ENCODE assay signal across 8 cellular contexts in genomic region chr7:94436018-94436604, GRCh38. TPM values are rescaled to one million over a fixed set of nuclear protein-coding genes. Genes with fewer than 3 reads are reported as not detected.
DNase-seq lines count a peak whose midpoint lies in the region; ATAC-seq and TF ChIP-seq lines count a peak whose summit lies in the region.

No MANE protein-coding gene starts in this region.

- no peak for TF ChIP-seq POLR2A in ovary (IDR thresholded peaks at IDR 0.05)

- no peak for TF ChIP-seq EP300 in ovary (IDR thresholded peaks at IDR 0.05)

- H3K36me3 Mint-ChIP-seq in activated T-cell treated with anti-CD3 and anti-CD28 coated beads, Interleukin-2, amount 50 U/mL, for 72 hours (ENCODE audit: insufficient read depth in 2 of 2): no peaks in the 10 kb centered on the region

- peaks cover 4% of the 10 kb centered on the region; the same call in 1 of the 2 replicates for H3K9me2 ChIP-seq in PC-9 (ENCODE audit: insufficient read depth)

- no peaks in the 10 kb centered on the region for H3K9me3 ChIP-seq in DND-41 (ENCODE audit: insufficient read depth, low read length, severe bottlenecking)
- no peaks in the 10 kb centered on the region for H3K9me3 ChIP-seq in PC-9 (ENCODE audit: insufficient read depth, low read depth)
- H3K9me3 ChIP-seq in ovary: no peaks in the 10 kb centered on the region

- no peaks in the 10 kb centered on the region for H3F3A ChIP-seq in PC-9 (ENCODE audit: insufficient read depth, low read depth)

- H3K27me3 ChIP-seq in DND-41 (ENCODE audit: insufficient read depth, low read length, poor library complexity): peaks cover 12% of the 10 kb centered on the region
- H3K27me3 ChIP-seq in PC-9 (ENCODE audit: insufficient read depth, low read depth): no peaks in the 10 kb centered on the region
- peaks cover 19% of the 10 kb centered on the region for H3K27me3 ChIP-seq in foreskin keratinocyte
- no peaks in the 10 kb centered on the region for H3K27me3 ChIP-seq in ovary

- no peak overlapping the region for H3K27ac Mint-ChIP-seq in activated T-cell treated with anti-CD3 and anti-CD28 coated beads, Interleukin-2, amount 50 U/mL, for 72 hours

- peaks cover 35% of the 10 kb centered on the region for H3K27me3 Mint-ChIP-seq in activated T-cell treated with anti-CD3 and anti-CD28 coated beads, Interleukin-2, amount 50 U/mL, for 72 hours (ENCODE audit: low read depth)

- no peaks in the 10 kb centered on the region for H3K9me3 Mint-ChIP-seq in activated T-cell treated with anti-CD3 and anti-CD28 coated beads, Interleukin-2, amount 50 U/mL, for 72 hours

- TF ChIP-seq CTCF in DND-41 (IDR thresholded peaks at IDR 0.05; ENCODE audit: borderline replicate concordance, extremely low read depth, low read length, poor library complexity, severe bottlenecking): peak; percentile 79
- TF ChIP-seq CTCF in PC-9 (conservative IDR thresholded peaks at IDR 0.05): peak; percentile 88
- peak; percentile 77 for TF ChIP-seq CTCF in foreskin keratinocyte (conservative IDR thresholded peaks at IDR 0.05)
- peak; percentile 72 to 79 (median 75) for TF ChIP-seq CTCF in ovary (IDR thresholded peaks at IDR 0.05)

- H4K20me1 ChIP-seq in DND-41 (ENCODE audit: insufficient read depth, low read length) (no peaks in the 10 kb centered on the region), PC-9 (ENCODE audit: insufficient read depth) (no peaks in the 10 kb centered on the region)

- CTCF ChIA-PET in PC-9 (lab: Charles Lee): interaction anchor here (0.6 to 1.9 kb wide), 4 partner anchors 135 to 1258 kb away, joined by 3 to 10 read pairs (median 3); no protein-coding TSS in a partner anchor

- H3K4me3 Mint-ChIP-seq in activated T-cell treated with anti-CD3 and anti-CD28 coated beads, Interleukin-2, amount 50 U/mL, for 72 hours: no peak overlapping the region

- H3K36me3 ChIP-seq in DND-41 (ENCODE audit: insufficient read depth, low read length) (no peaks in the 10 kb centered on the region), PC-9 (ENCODE audit: low read depth) (no peaks in the 10 kb centered on the region), ovary (no peaks in the 10 kb centered on the region)

- DNase-seq in DND-41: peak; percentile 51
- peak; percentile 42 for DNase-seq in HPDE6-E6E7 (ENCODE audit: extremely low spot score)
- peak; percentile 37 to 48 for DNase-seq in PC-9
- peak; percentile 44 to 60 for DNase-seq in activated T-cell treated with anti-CD3 and anti-CD28 coated beads, Interleukin-2, amount 50 U/mL, for 72 hours
- peak; percentile 13 to 47 for DNase-seq in foreskin keratinocyte
- DNase-seq in ovary: peak; percentile 52 to 84 (median 67)

- 16 to 19% (median 18%) methylated on average over 6 of the region's 6 CpGs for WGBS in ovary, 3 donors

- H3K4me3 ChIP-seq in DND-41 (ENCODE audit: low read depth in 1 of 2, low read length in 2 of 2) (no peak overlapping the region), PC-9 (no peak overlapping the region), ovary (no peak overlapping the region)

- no peaks in the 10 kb centered on the region for H3K79me2 ChIP-seq in DND-41 (ENCODE audit: insufficient read depth, low read length)
- H3K79me2 ChIP-seq in PC-9 (ENCODE audit: low read depth): no peaks in the 10 kb centered on the region

- intact Hi-C loops in PC-9 (cut with micrococcal nuclease; ENCODE audit: unreplicated experiment) (loop anchor here (1.0 to 10.0 kb wide), 4 partner anchors 147 to 1189 kb away; no protein-coding TSS in a partner anchor), ovary (cut with DNase I) (loop anchor here in 3 of 4 donors (5.0 to 10.0 kb wide), 3 partner anchors 141 to 151 kb away; no protein-coding TSS in a partner anchor)

- BruUV-seq in PC-9 (replicated peaks; lab: Mats Ljungman, UMichigan): no TSS peak

- H3K9ac ChIP-seq in DND-41 (ENCODE audit: low read depth, low read length): no peak overlapping the region

- no peaks in the 10 kb centered on the region for H3K4me1 Mint-ChIP-seq in activated T-cell treated with anti-CD3 and anti-CD28 coated beads, Interleukin-2, amount 50 U/mL, for 72 hours (ENCODE audit: low read depth)

- POLR2A ChIA-PET in PC-9 (lab: Charles Lee; ENCODE audit: unreplicated experiment): no interaction called here

- ATAC-seq in DND-41 (ENCODE audit: insufficient read depth, low read depth) (peak; percentile 84), GM21390 (IDR thresholded peaks at IDR 0.05; ENCODE audit: unreplicated experiment) (peak; percentile 98), foreskin keratinocyte (peak; percentile 89), GM21825 (IDR thresholded peaks at IDR 0.05; ENCODE audit: unreplicated experiment) (no peak)
- ATAC-seq in activated T-cell treated with anti-CD3 and anti-CD28 coated beads, Interleukin-2, amount 50 U/mL, for 72 hours (replicated peaks in 1 of 2): peak; percentile 60 to 64

- H3K4me1 ChIP-seq in DND-41 (ENCODE audit: insufficient read depth, low read length): no peaks in the 10 kb centered on the region
- H3K4me1 ChIP-seq in PC-9 (replicated peaks; ENCODE audit: insufficient read depth): no peaks in the 10 kb centered on the region
- H3K4me1 ChIP-seq in foreskin keratinocyte: no peaks in the 10 kb centered on the region
- peaks cover 1% of the 10 kb centered on the region for H3K4me1 ChIP-seq in ovary (ENCODE audit: insufficient read depth)

- H3K27ac ChIP-seq in DND-41 (ENCODE audit: low read length) (no peak overlapping the region), PC-9 (no peak overlapping the region), foreskin keratinocyte (no peak overlapping the region), ovary (no peak overlapping the region)

- no peak overlapping the region for H3K4me2 ChIP-seq in DND-41 (ENCODE audit: insufficient read depth, low read length)
- H3K4me2 ChIP-seq in PC-9: peak overlapping the region; percentile 41; the same call in 1 of the 2 replicates

- no peak overlapping the region for H2AFZ ChIP-seq in DND-41 (ENCODE audit: low read depth, low read length)
- H2AFZ ChIP-seq in PC-9: peak overlapping the region; percentile 63

RNA-seq across cellular contexts. Expression of gene COL1A2, which starts 41.4 kb away (rescaled TPM):
- total RNA-seq in PC-9 (2021) (not detected in 2 replicates), foreskin keratinocyte (0.60 and 1.8 TPM in 2 replicates), ovary (100 to 1,000 TPM; 133 to 659 (median 497) TPM)
- total RNA-seq in activated T-cell treated with anti-CD3 and anti-CD28 coated beads, Interleukin-2, amount 50 U/mL, for 72 hours: under 1 TPM; 0.31 to 0.56 TPM
- polyA plus RNA-seq in foreskin keratinocyte (0.37 and 1.4 TPM in 2 replicates), ovary (1,000 to 10,000 TPM in 1 of 2 donors, 100 to 1,000 TPM in 1; 457 to 2,370 TPM)

Comparison
In these comparisons a context has a peak if more than half of its experiments do, and no peak if none do; other contexts are left out.
1. RNA of gene COL1A2, which starts 41.4 kb away (total RNA-seq): 133 to 659 TPM in ovary; 0.60 to 1.8 TPM in foreskin keratinocyte, 0.31 to 0.56 TPM in activated T-cell treated with anti-CD3 and anti-CD28 coated beads, Interleukin-2, amount 50 U/mL, for 72 hours and not detected in PC-9; every median in the first group is over 10 times any median in the second.
2. Peak in every context shown above with its lines, with median percentiles within 50 percentile points of each other: DNase-seq and CTCF ChIP-seq.